1 cellular context compared by ENCODE assay signal in the genomic region with DNA sequence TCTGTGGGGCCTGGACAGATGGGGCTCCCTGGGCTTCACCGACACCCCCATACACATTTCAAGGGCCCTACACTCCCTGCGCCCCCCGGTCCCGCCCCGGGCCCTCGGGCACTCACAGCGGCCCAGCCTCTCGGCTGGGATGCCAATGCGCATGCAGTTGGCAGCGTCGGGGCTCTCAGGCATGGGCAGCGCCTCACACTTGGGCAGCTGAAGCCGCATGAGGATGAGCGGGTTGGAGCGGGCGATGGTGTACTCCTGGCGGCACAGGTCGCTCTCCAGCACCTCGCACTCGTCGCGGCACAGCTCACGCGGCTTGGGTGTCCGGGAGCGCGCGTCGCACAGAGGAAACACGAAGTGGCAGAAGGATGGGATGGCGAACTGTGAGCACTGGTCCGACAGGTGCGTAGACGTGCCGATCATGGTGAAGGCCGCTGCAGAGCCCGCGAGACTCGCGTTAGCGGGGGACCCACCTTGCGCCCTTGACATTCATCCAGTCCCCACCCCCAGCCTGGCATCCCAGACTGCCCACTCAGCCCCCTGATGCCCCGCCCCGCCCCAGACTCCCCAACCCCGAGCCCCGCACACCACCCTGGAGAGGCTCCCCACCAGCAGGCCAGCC.
TF ChIP-seq lines count a peak whose summit lies in the region.

No MANE protein-coding gene starts in this region.

TF ChIP-seq in H1, 55 proteins besides CTCF, POLR2A, EP300 and RAD21:
- TF ChIP-seq SIN3A (conservative IDR thresholded peaks at IDR 0.05 in 1 of 2, IDR thresholded peaks at IDR 0.05 in 1 of 2; ENCODE audit: low read depth in 1 of 2, low read length in 2 of 2) = no peak
- TF ChIP-seq, protein P1, sequence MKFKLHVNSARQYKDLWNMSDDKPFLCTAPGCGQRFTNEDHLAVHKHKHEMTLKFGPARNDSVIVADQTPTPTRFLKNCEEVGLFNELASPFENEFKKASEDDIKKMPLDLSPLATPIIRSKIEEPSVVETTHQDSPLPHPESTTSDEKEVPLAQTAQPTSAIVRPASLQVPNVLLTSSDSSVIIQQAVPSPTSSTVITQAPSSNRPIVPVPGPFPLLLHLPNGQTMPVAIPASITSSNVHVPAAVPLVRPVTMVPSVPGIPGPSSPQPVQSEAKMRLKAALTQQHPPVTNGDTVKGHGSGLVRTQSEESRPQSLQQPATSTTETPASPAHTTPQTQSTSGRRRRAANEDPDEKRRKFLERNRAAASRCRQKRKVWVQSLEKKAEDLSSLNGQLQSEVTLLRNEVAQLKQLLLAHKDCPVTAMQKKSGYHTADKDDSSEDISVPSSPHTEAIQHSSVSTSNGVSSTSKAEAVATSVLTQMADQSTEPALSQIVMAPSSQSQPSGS (IDR thresholded peaks at IDR 0.05; ENCODE audit: low read length) = no peak
- TF ChIP-seq TAF1 (IDR thresholded peaks at IDR 0.05; ENCODE audit: low read depth, low read length) = no peak
- TF ChIP-seq BCL11A (IDR thresholded peaks at IDR 0.05; ENCODE audit: low read depth in 2 of 2, low read length in 2 of 2) = no peak
- no peak for TF ChIP-seq SP4 (IDR thresholded peaks at IDR 0.05; ENCODE audit: low read length)
- no peak for TF ChIP-seq HDAC2 (IDR thresholded peaks at IDR 0.05; ENCODE audit: borderline replicate concordance in 1 of 2, low read depth in 2 of 2, low read length in 2 of 2)
- TF ChIP-seq CHD2 (IDR thresholded peaks at IDR 0.05; ENCODE audit: low read length) = no peak
- TF ChIP-seq RFX5 (IDR thresholded peaks at IDR 0.05; ENCODE audit: borderline replicate concordance, low read depth, low read length) = no peak
- TF ChIP-seq SAP30 (IDR thresholded peaks at IDR 0.05; ENCODE audit: insufficient read depth, insufficient replicate concordance, low read length) = no peak
- no peak for TF ChIP-seq SP2 (IDR thresholded peaks at IDR 0.05; ENCODE audit: low read length)
- no peak for TF ChIP-seq TCF12 (IDR thresholded peaks at IDR 0.05; ENCODE audit: low read depth, low read length)
- no peak for TF ChIP-seq TEAD4 (IDR thresholded peaks at IDR 0.05; ENCODE audit: low read depth, low read length)
- TF ChIP-seq, protein P2, sequence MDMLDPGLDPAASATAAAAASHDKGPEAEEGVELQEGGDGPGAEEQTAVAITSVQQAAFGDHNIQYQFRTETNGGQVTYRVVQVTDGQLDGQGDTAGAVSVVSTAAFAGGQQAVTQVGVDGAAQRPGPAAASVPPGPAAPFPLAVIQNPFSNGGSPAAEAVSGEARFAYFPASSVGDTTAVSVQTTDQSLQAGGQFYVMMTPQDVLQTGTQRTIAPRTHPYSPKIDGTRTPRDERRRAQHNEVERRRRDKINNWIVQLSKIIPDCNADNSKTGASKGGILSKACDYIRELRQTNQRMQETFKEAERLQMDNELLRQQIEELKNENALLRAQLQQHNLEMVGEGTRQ (IDR thresholded peaks at IDR 0.05; ENCODE audit: low read length) = no peak
- no peak for TF ChIP-seq CBX8 (IDR thresholded peaks at IDR 0.05; ENCODE audit: borderline replicate concordance, low read depth, low read length)
- TF ChIP-seq PHF8 (conservative IDR thresholded peaks at IDR 0.05; ENCODE audit: low read depth, low read length) = no peak
- TF ChIP-seq POU5F1 (IDR thresholded peaks at IDR 0.05; ENCODE audit: low read depth, low read length) = no peak
- no peak for TF ChIP-seq JUN (IDR thresholded peaks at IDR 0.05; ENCODE audit: low read depth, low read length)
- no peak for TF ChIP-seq RXRA (IDR thresholded peaks at IDR 0.05; ENCODE audit: insufficient read depth, low read depth, low read length)
- TF ChIP-seq CHD1 (IDR thresholded peaks at IDR 0.05; ENCODE audit: low read depth, low read length) = no peak
